In genomic region chr7:105032553-105033214, GRCh38 we compare ENCODE assay signal across 12 cellular contexts.
"Had no signal": no experiment of that assay in that cellular context is flagged by ENCODE, and none has a peak within 500 bp of the region (broad histone marks: within the 10 kb centered on the region; RNA-seq: fewer than 3 reads in every experiment).

No MANE protein-coding gene starts in this region.

- H3K9me3 ChIP-seq: adrenal gland had no signal

- ATAC-seq: activated CD4-positive, CD25-positive, alpha-beta regulatory T cell treated with anti-CD3 and anti-CD28 coated beads, Interleukin-2, amount 50 U/mL, for 24 hours; activated CD8-positive, alpha-beta memory T cell treated with anti-CD3 and anti-CD28 coated beads, Interleukin-2, amount 10 ng/mL, durations not matched to agents 7 days and 5 days had no signal

- H3K4me3 Mint-ChIP-seq: activated CD8-positive, alpha-beta memory T cell treated with anti-CD3 and anti-CD28 coated beads, Interleukin-2, amount 10 ng/mL, durations not matched to agents 7 days and 5 days had no signal

- H3K36me3 ChIP-seq: adrenal gland had no signal

- H3K27ac Mint-ChIP-seq: activated CD8-positive, alpha-beta memory T cell treated with anti-CD3 and anti-CD28 coated beads, Interleukin-2, amount 10 ng/mL, durations not matched to agents 7 days and 5 days had no signal

- H3K4me3 ChIP-seq: adrenal gland had no signal

- H3K27me3 ChIP-seq: adrenal gland had no signal

- H3K27me3 Mint-ChIP-seq: activated CD8-positive, alpha-beta memory T cell treated with anti-CD3 and anti-CD28 coated beads, Interleukin-2, amount 10 ng/mL, durations not matched to agents 7 days and 5 days had no signal

- DNase-seq: activated CD4-positive, alpha-beta T cell treated with anti-CD3 and anti-CD28 coated beads, Interleukin-2, amount 50 U/mL, for 4 hours; activated CD8-positive, alpha-beta memory T cell treated with anti-CD3 and anti-CD28 coated beads, Interleukin-2, amount 10 ng/mL, durations not matched to agents 7 days and 5 days; activated gamma-delta T cell treated with Interleukin-2 at 50 U/mL for 16 hours; activated T-cell treated with anti-CD3 and anti-CD28 coated beads, Interleukin-2, amount 50 U/mL, for 48 hours; adrenal gland; midbrain; posterior cingulate gyrus; retina; stimulated activated naive CD4-positive, alpha-beta T cell; T-helper 9 cell; trophoblast cell had no signal
